11 cellular contexts compared by ENCODE assay signal in genomic region chr12:119179335-119180021, GRCh38. TPM values are rescaled to one million over a fixed set of nuclear protein-coding genes. Genes with fewer than 3 reads are reported as not detected.
DNase-seq lines count a peak whose midpoint lies in the region; ATAC-seq and TF ChIP-seq lines count a peak whose summit lies in the region.
"Had no signal": no experiment of that assay in that cellular context is flagged by ENCODE, and none has a peak within 500 bp of the region (broad histone marks: within the 10 kb centered on the region; RNA-seq: fewer than 3 reads in every experiment).

No MANE protein-coding gene starts in this region.

- H3K9me3 ChIP-seq in right atrium auricular region (no peaks in the 10 kb centered on the region), gastrocnemius medialis (no peaks in the 10 kb centered on the region)

- TF ChIP-seq POLR2A in gastrocnemius medialis (IDR thresholded peaks at IDR 0.05) = peak in 1 of 2 donors; percentile 26

- in situ Hi-C loops in gastrocnemius medialis (cut with MboI; ENCODE audit: low sequenced_read_pairs in 4 of 4) = no loop called here

- H3K4me1 ChIP-seq in right atrium auricular region (peaks cover 0 to 46% of the 10 kb centered on the region in 2 donors), gastrocnemius medialis (peaks cover 34 to 46% of the 10 kb centered on the region in 2 donors)

- TF ChIP-seq CTCF in WI38 (IDR thresholded peaks at IDR 0.05; ENCODE audit: low read depth, low read length) (no peak), right atrium auricular region (IDR thresholded peaks at IDR 0.05) (no peak), gastrocnemius medialis (IDR thresholded peaks at IDR 0.05 in 4 of 5, conservative IDR thresholded peaks at IDR 0.05 in 1 of 5) (no peak)

- ATAC-seq in gastrocnemius medialis (peak; percentile 11 to 13), HG02938 (IDR thresholded peaks at IDR 0.05; ENCODE audit: unreplicated experiment) (no peak), HG03280 (IDR thresholded peaks at IDR 0.05; ENCODE audit: unreplicated experiment) (no peak)

- H3K27ac ChIP-seq in right atrium auricular region = peak overlapping the region; percentile 97 to 99
- peak overlapping the region; percentile 98 to 100 (median 100) for H3K27ac ChIP-seq in gastrocnemius medialis

- peak; percentile 38 for DNase-seq in GM04504 (ENCODE audit: low read depth)
- no peak for DNase-seq in right atrium auricular region (ENCODE audit: low spot score)
- DNase-seq in gastrocnemius medialis = peak; percentile 68 to 74
- no peak for DNase-seq in hippocampal formation (lab: John Stamatoyannopoulos, UW)
- DNase-seq in AML-193 (lab: John Stamatoyannopoulos, UW) = no peak
- DNase-seq: Kasumi-1, naive B cell had no signal

- peaks cover 7% of the 10 kb centered on the region for H3K36me3 ChIP-seq in right atrium auricular region
- H3K36me3 ChIP-seq in gastrocnemius medialis = peaks cover 0 to 2% of the 10 kb centered on the region in 2 donors

- intact Hi-C loops in gastrocnemius medialis (cut with DNase I; ENCODE audit: low total_unique reads) = loop anchor here (2.0 to 10.0 kb wide), 5 partner anchors 29 to 1647 kb away; partner anchors contain the start of genes PEBP1, SUDS3 and TAOK3

- H3K27me3 ChIP-seq in right atrium auricular region = no peaks in the 10 kb centered on the region
- H3K27me3 ChIP-seq in gastrocnemius medialis = no peaks in the 10 kb centered on the region

- H3K4me3 ChIP-seq in WI38 (ENCODE audit: low read depth, low read length) (peak overlapping the region; percentile 63), right atrium auricular region (peak overlapping the region; percentile 71 to 91), gastrocnemius medialis (peak overlapping the region; percentile 74 to 95 (median 93))

RNA-seq across cellular contexts. Expression of gene HSPB8, which starts 0.7 kb away (rescaled TPM):
- total RNA-seq in right atrium auricular region (100 to 1,000 TPM; 469 to 530 TPM), gastrocnemius medialis (100 to 1,000 TPM; 552 to 742 (median 604) TPM)
- total RNA-seq: activated CD8-positive, alpha-beta memory T cell treated with anti-CD3 and anti-CD28 coated beads for 36 hours had no signal

Comparison
In these comparisons a context has a peak if more than half of its experiments do, and no peak if none do; other contexts are left out.
1. DNase-seq: peak in GM04504 (single experiment) and gastrocnemius medialis (2 of 2); none in right atrium auricular region (single experiment), hippocampal formation (0 of 2) and AML-193 (0 of 2).
2. ATAC-seq: peak in gastrocnemius medialis (2 of 2); none in HG02938 (single experiment) and HG03280 (single experiment).
3. Peak in every context shown above with its lines, with median percentiles within 50 percentile points of each other: H3K4me3 ChIP-seq.